Comparison of ENCODE assay signal across 1 cellular context in genomic region chr3:49265987-49266386, GRCh38.
TF ChIP-seq lines count a peak whose summit lies in the region.

No MANE protein-coding gene starts in this region.

TF ChIP-seq in HepG2, 621 proteins besides CTCF, POLR2A, EP300 and RAD21:
- no peak for TF ChIP-seq ZFP37 (CRISPR knock-in tag; IDR thresholded peaks at IDR 0.05; ENCODE audit: borderline replicate concordance)
- no peak for TF ChIP-seq FOXK1 (CRISPR knock-in tag; IDR thresholded peaks at IDR 0.05; ENCODE audit: borderline replicate concordance, low read depth)
- no peak for TF ChIP-seq ZFAT (CRISPR knock-in tag; conservative IDR thresholded peaks at IDR 0.05)
- TF ChIP-seq ZBTB39 (CRISPR knock-in tag; IDR thresholded peaks at IDR 0.05) = no peak
TF ChIP-seq in HepG2: peak in this region for 0.
